ENCODE assay signal across 8 cellular contexts in the genomic region with DNA sequence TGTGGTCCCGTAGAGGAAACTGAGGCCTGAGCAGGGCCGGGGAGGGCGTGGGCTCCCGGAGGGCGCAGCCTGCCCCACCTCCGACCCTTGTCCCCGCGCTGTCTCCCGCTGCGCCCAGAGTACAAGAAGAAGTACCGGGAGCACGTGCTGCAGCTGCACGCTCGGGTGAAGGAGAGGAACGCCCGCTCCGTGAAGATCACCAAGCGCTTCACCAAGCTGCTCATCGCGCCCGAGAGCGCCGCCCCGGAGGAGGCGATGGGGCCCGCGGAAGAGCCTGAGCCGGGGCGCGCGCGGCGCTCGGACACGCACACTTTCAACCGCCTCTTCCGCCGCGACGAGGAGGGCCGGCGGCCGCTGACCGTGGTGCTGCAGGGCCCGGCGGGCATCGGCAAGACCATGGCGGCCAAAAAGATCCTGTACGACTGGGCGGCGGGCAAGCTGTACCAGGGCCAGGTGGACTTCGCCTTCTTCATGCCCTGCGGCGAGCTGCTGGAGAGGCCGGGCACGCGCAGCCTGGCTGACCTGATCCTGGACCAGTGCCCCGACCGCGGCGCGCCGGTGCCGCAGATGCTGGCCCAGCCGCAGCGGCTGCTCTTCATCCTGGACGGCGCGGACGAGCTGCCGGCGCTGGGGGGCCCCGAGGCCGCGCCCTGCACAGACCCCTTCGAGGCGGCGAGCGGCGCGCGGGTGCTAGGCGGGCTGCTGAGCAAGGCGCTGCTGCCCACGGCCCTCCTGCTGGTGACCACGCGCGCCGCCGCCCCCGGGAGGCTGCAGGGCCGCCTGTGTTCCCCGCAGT. TPM values are rescaled to one million over a fixed set of nuclear protein-coding genes. Genes with fewer than 3 reads are reported as not detected.
A peak's percentile ranks its signal among the peaks of the same experiment; 100 is the strongest.
DNase-seq lines count a peak whose midpoint lies in the region; ATAC-seq, FAIRE-seq and TF ChIP-seq lines count a peak whose summit lies in the region.

No MANE protein-coding gene starts in this region.

- peaks cover 43% of the 10 kb centered on the region for H3K4me1 Mint-ChIP-seq in T-helper 1 cell treated with Interleukin-12 subunit alpha and Interleukin-12 subunit beta and Interleukin-4 antibody, amounts not matched to agents 30 μg/mL and 1 μg/mL, for 36 hours (ENCODE audit: low read depth)

- H3K4me3 Mint-ChIP-seq in T-helper 1 cell treated with Interleukin-12 subunit alpha and Interleukin-12 subunit beta and Interleukin-4 antibody, amounts not matched to agents 30 μg/mL and 1 μg/mL, for 36 hours: peak overlapping the region; percentile 87

- TF ChIP-seq CTCF in GM13976 (IDR thresholded peaks at IDR 0.05; ENCODE audit: borderline replicate concordance, control extremely low read depth, extremely low read depth, insufficient read depth, missing control alignments): no peak
- no peak for TF ChIP-seq CTCF in pancreas (IDR thresholded peaks at IDR 0.05)

- H3K36me3 Mint-ChIP-seq in T-helper 1 cell treated with Interleukin-12 subunit alpha and Interleukin-12 subunit beta and Interleukin-4 antibody, amounts not matched to agents 30 μg/mL and 1 μg/mL, for 36 hours (ENCODE audit: low read depth): peaks cover 43% of the 10 kb centered on the region

- H3K9me3 Mint-ChIP-seq in T-helper 1 cell treated with Interleukin-12 subunit alpha and Interleukin-12 subunit beta and Interleukin-4 antibody, amounts not matched to agents 30 μg/mL and 1 μg/mL, for 36 hours: peaks cover 5% of the 10 kb centered on the region

- intact Hi-C loops in pancreas (cut with DNase I): no loop called here

- in situ Hi-C loops in GM13976 (cut with MboI; ENCODE audit: low sequenced_read_pairs, unreplicated experiment) (no loop called here), KBM-7 (cut with MboI; ENCODE audit: low pct_unique_long_range_greater_than_20kb, low sequenced_read_pairs) (no loop called here)

- H3K27me3 ChIP-seq in effector memory CD4-positive, alpha-beta T cell (replicated peaks; ENCODE audit: control insufficient read depth, insufficient read depth, low read length, poor library complexity, severe bottlenecking): no peaks in the 10 kb centered on the region
- H3K27me3 ChIP-seq in pancreas: peaks cover 0 to 32% (median 14%) of the 10 kb centered on the region in 4 donors

- FAIRE-seq in pancreas (lab: Jason Lieb, UNC): no peak

- H3K27ac Mint-ChIP-seq in T-helper 1 cell treated with Interleukin-12 subunit alpha and Interleukin-12 subunit beta and Interleukin-4 antibody, amounts not matched to agents 30 μg/mL and 1 μg/mL, for 36 hours: peak overlapping the region; percentile 76

- DNase-seq in GM13976 (ENCODE audit: low spot score): peak; percentile 63
- no peak for DNase-seq in effector memory CD4-positive, alpha-beta T cell
- DNase-seq in pancreas: peak; percentile 54 to 92 (median 78)
- no peak for DNase-seq in KBM-7

- WGBS in pancreas, 2 donors: 1 to 3% methylated on average over 62 to 93 of the region's 93 CpGs

- no peaks in the 10 kb centered on the region for H3K36me3 ChIP-seq in effector memory CD4-positive, alpha-beta T cell (ENCODE audit: control insufficient read depth, insufficient read depth, low read length)
- H3K36me3 ChIP-seq in pancreas: no peaks in the 10 kb centered on the region

- peak; percentile 75 to 89 (median 82) for ATAC-seq in pancreas
- no peak for ATAC-seq in GM19452 (IDR thresholded peaks at IDR 0.05; ENCODE audit: unreplicated experiment)
- no peak for ATAC-seq in GM21447 (IDR thresholded peaks at IDR 0.05; ENCODE audit: unreplicated experiment)
- no peak for ATAC-seq in HG03460 (IDR thresholded peaks at IDR 0.05; ENCODE audit: unreplicated experiment)

- H3K9me3 ChIP-seq in effector memory CD4-positive, alpha-beta T cell (ENCODE audit: control insufficient read depth, low read length): no peaks in the 10 kb centered on the region
- H3K9me3 ChIP-seq in pancreas: no peaks in the 10 kb centered on the region

- H3K27ac ChIP-seq in effector memory CD4-positive, alpha-beta T cell (ENCODE audit: insufficient read depth, low read length, poor library complexity, severe bottlenecking): peak overlapping the region; percentile 38
- no peak overlapping the region for H3K27ac ChIP-seq in pancreas

- H3K4me1 ChIP-seq in effector memory CD4-positive, alpha-beta T cell (ENCODE audit: control insufficient read depth, insufficient read depth, low read length, poor library complexity, severe bottlenecking): peaks cover 45% of the 10 kb centered on the region
- H3K4me1 ChIP-seq in pancreas: peaks cover 0 to 20% (median 0%) of the 10 kb centered on the region in 3 donors

- H3K27me3 Mint-ChIP-seq in T-helper 1 cell treated with Interleukin-12 subunit alpha and Interleukin-12 subunit beta and Interleukin-4 antibody, amounts not matched to agents 30 μg/mL and 1 μg/mL, for 36 hours (ENCODE audit: low read depth): peaks cover 44% of the 10 kb centered on the region

- H3K4me3 ChIP-seq in effector memory CD4-positive, alpha-beta T cell (ENCODE audit: insufficient read depth, low read depth, low read length, poor library complexity, severe bottlenecking): peak overlapping the region; percentile 63
- peak overlapping the region in 3 of 4 donors; percentile 10 to 41 (median 20) for H3K4me3 ChIP-seq in pancreas

RNA-seq across cellular contexts. Expression of gene NLRP6, which starts 2.0 kb away (rescaled TPM):
- under 1 TPM in 4 of 6 donors, not detected in 2; 0.19 to 0.23 (median 0.20) TPM for total RNA-seq in pancreas
- under 1 TPM; 0.05 to 0.08 TPM for polyA plus RNA-seq in pancreas

RNA-seq across cellular contexts. Expression of gene PGGHG, which starts 8.8 kb away (rescaled TPM):
- 100 to 1,000 TPM in 4 of 6 donors, 10 to 100 TPM in 1, 1 to 10 TPM in 1; 8.9 to 534 (median 198) TPM for total RNA-seq in pancreas
- polyA plus RNA-seq in pancreas: 1,000 to 10,000 TPM; 1,516 to 4,700 TPM

RNA-seq across cellular contexts. Expression of gene IFITM5, which starts 19.2 kb away (rescaled TPM):
- not detected for total RNA-seq in pancreas
- 1 to 10 TPM in 1 of 2 donors, under 1 TPM in 1; 0.56 to 1.2 TPM for polyA plus RNA-seq in pancreas

RNA-seq across cellular contexts. Expression of gene IFITM2, which starts 27.5 kb away (rescaled TPM):
- 100 to 1,000 TPM in 2 of 6 donors, 10 to 100 TPM in 4; 32.1 to 120 (median 63.6) TPM for total RNA-seq in pancreas
- polyA plus RNA-seq in pancreas: 100 to 1,000 TPM; 169 to 182 TPM

RNA-seq across cellular contexts. Expression of gene IFITM1, which starts 33.7 kb away (rescaled TPM):
- 10 to 100 TPM in 5 of 6 donors, 1 to 10 TPM in 1; 10.0 to 45.2 (median 18.9) TPM for total RNA-seq in pancreas
- polyA plus RNA-seq in pancreas: 10 to 100 TPM; 40.7 to 54.5 TPM

Comparison
In these comparisons a context has a peak if more than half of its experiments do, and no peak if none do; other contexts are left out.
1. DNase-seq: peak in GM13976 (single experiment) and pancreas (6 of 6); none in effector memory CD4-positive, alpha-beta T cell (0 of 3) and KBM-7 (single experiment).
2. ATAC-seq: peak in pancreas (4 of 4); none in GM19452 (single experiment), GM21447 (single experiment) and HG03460 (single experiment).